In the genomic region with DNA sequence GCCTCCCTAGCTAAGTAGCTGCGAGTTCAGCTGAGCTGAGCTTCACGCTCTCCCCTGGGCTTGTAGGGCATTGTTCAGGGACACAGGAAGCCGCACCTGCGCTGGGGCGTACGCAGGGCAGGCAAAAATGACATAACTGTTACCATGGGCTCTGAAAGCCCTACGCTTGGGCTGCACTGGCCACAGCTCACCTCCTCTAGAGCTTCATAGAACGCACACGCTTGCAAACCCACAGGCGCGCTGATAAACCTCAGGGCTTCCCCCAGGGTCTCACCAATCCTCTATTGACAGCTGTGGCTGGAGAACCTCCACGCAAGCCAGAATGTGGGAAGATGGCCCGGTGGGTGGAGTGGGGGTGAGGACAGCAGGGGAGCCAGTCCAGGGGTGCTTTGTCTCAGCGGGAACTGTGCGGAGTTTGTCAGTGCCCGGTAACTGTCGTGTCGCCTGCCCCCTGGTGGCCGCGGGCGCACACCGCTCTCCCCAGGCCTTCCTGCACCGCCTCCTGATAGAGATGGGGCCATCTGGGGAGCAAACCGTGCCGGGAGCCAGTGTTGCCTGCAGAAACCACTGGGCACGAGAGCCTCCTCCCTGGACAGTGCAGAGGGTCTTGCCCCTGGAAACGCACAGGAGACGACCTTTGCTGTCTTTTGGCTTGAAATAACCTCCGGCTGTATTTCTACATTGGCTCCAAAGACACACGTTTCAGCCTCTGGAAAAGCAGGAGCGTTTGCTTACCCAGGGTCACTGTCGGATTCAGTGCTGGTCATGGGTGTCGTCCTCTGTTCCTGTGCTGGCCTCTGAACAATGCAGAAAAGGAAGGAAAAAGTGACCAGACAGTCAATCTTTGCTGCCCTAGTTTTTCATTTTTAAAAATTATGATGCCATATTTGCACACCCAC, we compare ENCODE assay signal across 8 cellular contexts. TPM values are rescaled to one million over a fixed set of nuclear protein-coding genes. Genes with fewer than 3 reads are reported as not detected.
DNase-seq lines count a peak whose midpoint lies in the region; ATAC-seq, FAIRE-seq and TF ChIP-seq lines count a peak whose summit lies in the region.

No MANE protein-coding gene starts in this region.

- H3K36me3 ChIP-seq in BJ (ENCODE audit: control insufficient read depth, insufficient read depth, low read length) (no peaks in the 10 kb centered on the region), Peyer's patch (no peaks in the 10 kb centered on the region), pancreas (no peaks in the 10 kb centered on the region), upper lobe of left lung (no peaks in the 10 kb centered on the region)

- WGBS in pancreas, 2 donors: 24 to 30% methylated on average over 33 of the region's 33 CpGs
- WGBS in upper lobe of left lung, 2 donors: 38 to 49% methylated on average over 9 to 33 of the region's 33 CpGs

- H3K27me3 ChIP-seq in BJ (ENCODE audit: control insufficient read depth, insufficient read depth, low read length) (peaks cover 3% of the 10 kb centered on the region; the same call in 1 of the 2 replicates), Peyer's patch (no peaks in the 10 kb centered on the region), pancreas (no peaks in the 10 kb centered on the region), upper lobe of left lung (no peaks in the 10 kb centered on the region)

- no peaks in the 10 kb centered on the region for H3K4me1 Mint-ChIP-seq in activated T-helper 17 cell treated with anti-CD3 and anti-CD28 coated beads, Interleukin-2, amount 50 U/mL, for 72 hours

- no peak for TF ChIP-seq POLR2A in Peyer's patch (IDR thresholded peaks at IDR 0.05)
- TF ChIP-seq POLR2A in upper lobe of left lung (IDR thresholded peaks at IDR 0.05): no peak

- H3K4me1 ChIP-seq in Peyer's patch (no peaks in the 10 kb centered on the region), pancreas (no peaks in the 10 kb centered on the region), upper lobe of left lung (peaks cover 0 to 7% (median 0%) of the 10 kb centered on the region in 4 donors)

- no peak for DNase-seq in BJ (ENCODE audit: low read depth)
- peak; percentile 33 for DNase-seq in HT1080 (ENCODE audit: low read depth)
- peak; percentile 46 to 83 (median 80) for DNase-seq in Peyer's patch
- peak; percentile 40 for DNase-seq in foreskin melanocyte
- peak; percentile 66 to 96 (median 82) for DNase-seq in pancreas
- peak; percentile 65 to 96 for DNase-seq in upper lobe of left lung

- POLR2A ChIA-PET in BJ (lab: Charles Lee): no interaction called here

- CTCF ChIA-PET in BJ (lab: Yijun Ruan, JAX): interaction anchor here (0.7 to 2.0 kb wide), 13 partner anchors 8 to 584 kb away, joined by 3 to 20 read pairs (median 3); no protein-coding TSS in a partner anchor

- intact Hi-C loops in pancreas (cut with DNase I): loop anchor here in 1 of 3 donors (5.0 kb wide), 1 partner anchor 145 kb away; a partner anchor contains a TSS

- TF ChIP-seq CTCF in BJ (IDR thresholded peaks at IDR 0.05; ENCODE audit: insufficient read depth, low read depth, low read length) (peak; percentile 92), Peyer's patch (IDR thresholded peaks at IDR 0.05) (peak; percentile 44 to 83 (median 64)), pancreas (IDR thresholded peaks at IDR 0.05) (peak; percentile 90 to 97 (median 92)), upper lobe of left lung (IDR thresholded peaks at IDR 0.05) (peak; percentile 85 to 92 (median 89))

- no peaks in the 10 kb centered on the region for H3K9me3 Mint-ChIP-seq in activated T-helper 17 cell treated with anti-CD3 and anti-CD28 coated beads, Interleukin-2, amount 50 U/mL, for 72 hours

- H3K9me3 ChIP-seq in Peyer's patch (no peaks in the 10 kb centered on the region), pancreas (no peaks in the 10 kb centered on the region), upper lobe of left lung (no peaks in the 10 kb centered on the region)

- no peak overlapping the region for H3K27ac Mint-ChIP-seq in activated T-helper 17 cell treated with anti-CD3 and anti-CD28 coated beads, Interleukin-2, amount 50 U/mL, for 72 hours

- peaks cover 15% of the 10 kb centered on the region for H3K27me3 Mint-ChIP-seq in activated T-helper 17 cell treated with anti-CD3 and anti-CD28 coated beads, Interleukin-2, amount 50 U/mL, for 72 hours

- ATAC-seq in GM19372 (IDR thresholded peaks at IDR 0.05; ENCODE audit: low read depth, unreplicated experiment) (peak; percentile 97), pancreas (peak; percentile 98 to 100 (median 100)), upper lobe of left lung (ENCODE audit: low FRiP score in 2 of 2) (peak; percentile 88 to 96)
- ATAC-seq in activated T-helper 17 cell treated with anti-CD3 and anti-CD28 coated beads, Interleukin-2, amount 50 U/mL, for 72 hours (replicated peaks): peak; percentile 93

- H3K4me3 ChIP-seq in BJ (ENCODE audit: low read depth, low read length) (no peak overlapping the region), Peyer's patch (no peak overlapping the region), pancreas (peak overlapping the region in 1 of 4 donors; percentile 25), upper lobe of left lung (no peak overlapping the region)

- no peak for FAIRE-seq in pancreas (lab: Jason Lieb, UNC)

- H3K36me3 Mint-ChIP-seq in activated T-helper 17 cell treated with anti-CD3 and anti-CD28 coated beads, Interleukin-2, amount 50 U/mL, for 72 hours (ENCODE audit: low read depth): no peaks in the 10 kb centered on the region

- H3K4me3 Mint-ChIP-seq in activated T-helper 17 cell treated with anti-CD3 and anti-CD28 coated beads, Interleukin-2, amount 50 U/mL, for 72 hours: no peak overlapping the region

- H3K27ac ChIP-seq in Peyer's patch (no peak overlapping the region), pancreas (no peak overlapping the region), upper lobe of left lung (no peak overlapping the region)

- TF ChIP-seq EP300 in upper lobe of left lung (IDR thresholded peaks at IDR 0.05): no peak

RNA-seq across cellular contexts. Expression of a gene that starts 17.0 kb away (rescaled TPM):
- polyA plus RNA-seq in BJ (2011; rRNA removed) (not detected in 2 replicates), pancreas (1 to 10 TPM in 1 of 2 donors, not detected in 1; 3.5 TPM)
- polyA minus RNA-seq in BJ (2011; rRNA and poly(A)+ RNA removed): not detected in 2 replicates
- total RNA-seq in HT1080 (2014; rRNA removed; shearing (Covaris generic)): not detected in 2 replicates
- polyA plus RNA-seq in HT1080 (2015; cell fraction: cytosol; rRNA removed): not detected in 2 replicates
- not detected in 2 replicates for polyA plus RNA-seq in HT1080 (2015; cell fraction: nucleus; rRNA removed)
- total RNA-seq in Peyer's patch (not detected), pancreas (under 1 TPM in 2 of 6 donors, not detected in 4; 0.35 to 0.64 TPM), upper lobe of left lung (not detected)
- not detected for total RNA-seq in activated T-helper 17 cell treated with anti-CD3 and anti-CD28 coated beads, Interleukin-2, amount 50 U/mL, for 72 hours
